ENCODE assay signal across 1 cellular context in genomic region chr5:35819026-35819425, GRCh38.
A peak's percentile ranks its signal among the peaks of the same experiment; 100 is the strongest.
TF ChIP-seq lines count a peak whose summit lies in the region.

No MANE protein-coding gene starts in this region.

TF ChIP-seq in HepG2, 621 proteins besides CTCF, POLR2A, EP300 and RAD21:
- TF ChIP-seq PBX2 (CRISPR knock-in tag; IDR thresholded peaks at IDR 0.05) (no peak), HNF1A (IDR thresholded peaks at IDR 0.05; ENCODE audit: low read depth) (no peak), HNF1A (CRISPR knock-in tag; IDR thresholded peaks at IDR 0.05; ENCODE audit: borderline replicate concordance) (peak; percentile 50; the same call in 1 of the 2 replicates)
